In genomic region chr16:89570983-89571598, GRCh38 we compare ENCODE assay signal across 4 cellular contexts. TPM values are rescaled to one million over a fixed set of nuclear protein-coding genes. Genes with fewer than 3 reads are reported as not detected.
"Had no signal": no experiment of that assay in that cellular context is flagged by ENCODE, and none has a peak within 500 bp of the region (broad histone marks: within the 10 kb centered on the region; RNA-seq: fewer than 3 reads in every experiment).

No MANE protein-coding gene starts in this region.

RNA-seq across cellular contexts. Expression of gene CPNE7, which starts 4.5 kb away (rescaled TPM):
- total RNA-seq: OCI-LY7, Right ventricle myocardium inferior, SJCRH30 had no signal

RNA-seq across cellular contexts. Expression of gene DPEP1, which starts 42.4 kb away (rescaled TPM):
- total RNA-seq: OCI-LY7, PC-9, Right ventricle myocardium inferior had no signal
